Comparison of ENCODE assay signal across 13 cellular contexts in the genomic region with DNA sequence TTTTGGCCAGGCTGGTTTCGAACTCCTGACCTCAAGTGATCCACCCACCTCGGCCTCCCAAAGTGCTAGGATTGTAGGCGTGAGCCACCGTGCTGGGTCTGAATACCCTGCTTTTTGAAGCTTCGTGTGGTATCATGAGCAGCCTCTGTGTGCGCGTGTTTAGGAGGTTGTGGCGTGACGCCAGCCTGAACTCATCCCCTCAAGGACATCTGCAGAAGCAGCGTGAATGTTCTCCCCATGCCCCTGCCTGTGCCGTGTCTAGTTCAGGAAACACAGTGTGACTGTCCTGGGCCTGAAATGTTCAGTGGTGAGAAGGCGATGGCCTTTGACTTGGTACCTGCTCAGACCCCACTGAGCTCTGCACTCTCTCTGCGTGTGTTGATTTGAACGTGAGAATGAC. TPM values are rescaled to one million over a fixed set of nuclear protein-coding genes. Genes with fewer than 3 reads are reported as not detected.
DNase-seq lines count a peak whose midpoint lies in the region; ATAC-seq and TF ChIP-seq lines count a peak whose summit lies in the region.
"Had no signal": no experiment of that assay in that cellular context is flagged by ENCODE, and none has a peak within 500 bp of the region (broad histone marks: within the 10 kb centered on the region; RNA-seq: fewer than 3 reads in every experiment).

No MANE protein-coding gene starts in this region.

- H3K27ac Mint-ChIP-seq in MCF 10A (ENCODE audit: low read depth, unreplicated experiment) = peak overlapping the region; percentile 54
- peak overlapping the region; percentile 59 to 72 for H3K27ac Mint-ChIP-seq in natural killer cell treated with Interleukin-12 subunit alpha and Interleukin-12 subunit beta and Interleukin-15 and Interleukin-18, amount 100 ng/mL, for 72 hours
- peak overlapping the region in 1 of 6 donors; percentile 62 for H3K27ac Mint-ChIP-seq in immature natural killer cell

- H3K36me3 ChIP-seq in mammary epithelial cell (ENCODE audit: insufficient read depth, low read length) (peaks cover 34% of the 10 kb centered on the region), adrenal gland (replicated peaks in 1 of 2) (peaks cover 0 to 100% of the 10 kb centered on the region in 2 donors), testis (ENCODE audit: low read depth, missing control alignments) (no peaks in the 10 kb centered on the region)

- H3K27me3 Mint-ChIP-seq in MCF 10A (ENCODE audit: insufficient read depth, unreplicated experiment) = no peaks in the 10 kb centered on the region
- H3K27me3 Mint-ChIP-seq in natural killer cell treated with Interleukin-12 subunit alpha and Interleukin-12 subunit beta and Interleukin-15 and Interleukin-18, amount 100 ng/mL, for 72 hours = no peaks in the 10 kb centered on the region
- peaks cover 0 to 7% (median 0%) of the 10 kb centered on the region in 3 donors for H3K27me3 Mint-ChIP-seq in immature natural killer cell (ENCODE audit: low read depth in 3 of 3)

- no peaks in the 10 kb centered on the region for H4K20me1 ChIP-seq in mammary epithelial cell (ENCODE audit: insufficient read depth, low read length)

- 84% methylated on average over 11 of the region's 14 CpGs for WGBS in mammary epithelial cell (ENCODE audit: low coverage, missing lambda C conversion rate)
- WGBS in adrenal gland, 4 donors = 49 to 73% (median 54%) methylated on average over 6 to 14 of the region's 14 CpGs
- 53 to 62% methylated on average over 14 of the region's 14 CpGs for WGBS in testis, 2 donors

- H2AFZ ChIP-seq in mammary epithelial cell (ENCODE audit: low read depth, low read length) = no peak overlapping the region

- H3K4me3 ChIP-seq in mammary epithelial cell (replicated peaks in 1 of 3; ENCODE audit: insufficient read depth in 1 of 3, low read depth in 2 of 3, low read length in 3 of 3) = no peak overlapping the region
- H3K4me3 ChIP-seq in adrenal gland = no peak overlapping the region
- no peak overlapping the region for H3K4me3 ChIP-seq in testis
- H3K4me3 ChIP-seq: Peyer's patch had no signal

- H3K27me3 ChIP-seq in mammary epithelial cell (ENCODE audit: insufficient read depth, low read length) = no peaks in the 10 kb centered on the region
- no peaks in the 10 kb centered on the region for H3K27me3 ChIP-seq in adrenal gland
- H3K27me3 ChIP-seq in testis = no peaks in the 10 kb centered on the region
- H3K27me3 ChIP-seq: Peyer's patch had no signal

- H3K4me1 Mint-ChIP-seq in MCF 10A (ENCODE audit: insufficient read depth, unreplicated experiment) = no peaks in the 10 kb centered on the region
- H3K4me1 Mint-ChIP-seq in natural killer cell treated with Interleukin-12 subunit alpha and Interleukin-12 subunit beta and Interleukin-15 and Interleukin-18, amount 100 ng/mL, for 72 hours (ENCODE audit: low read depth in 2 of 2) = peaks cover 24 to 42% of the 10 kb centered on the region in 2 donors
- H3K4me1 Mint-ChIP-seq in immature natural killer cell = peaks cover 18 to 37% of the 10 kb centered on the region in 2 donors
- H3K4me1 Mint-ChIP-seq: CD14-positive monocyte had no signal

- H3K4me2 ChIP-seq in mammary epithelial cell (ENCODE audit: insufficient read depth, low read depth, low read length) = no peak overlapping the region

- intact Hi-C loops in MCF 10A (cut with micrococcal nuclease) = no loop called here
- intact Hi-C loops in mammary epithelial cell (cut with micrococcal nuclease) = no loop called here
- intact Hi-C loops in adrenal gland (cut with DNase I) = no loop called here
- intact Hi-C loops in testis (cut with DNase I; ENCODE audit: low total_unique reads) = no loop called here

- H3K4me3 Mint-ChIP-seq in MCF 10A (ENCODE audit: unreplicated experiment) (no peak overlapping the region), immature natural killer cell (no peak overlapping the region)
- H3K4me3 Mint-ChIP-seq in natural killer cell treated with Interleukin-12 subunit alpha and Interleukin-12 subunit beta and Interleukin-15 and Interleukin-18, amount 100 ng/mL, for 72 hours = no peak overlapping the region
- H3K4me3 Mint-ChIP-seq: CD14-positive monocyte had no signal

- BruUV-seq in MCF 10A (replicated peaks; lab: Mats Ljungman, UMichigan) = no TSS peak
- BruUV-seq in mammary epithelial cell (replicated peaks; lab: Mats Ljungman, UMichigan) = no TSS peak

- no peak for ATAC-seq in natural killer cell treated with Interleukin-12 subunit alpha and Interleukin-12 subunit beta and Interleukin-15 and Interleukin-18, amount 100 ng/mL, for 72 hours

- H3K27ac ChIP-seq in mammary epithelial cell (ENCODE audit: insufficient read depth, low read depth, low read length) (no peak overlapping the region), adrenal gland (peak overlapping the region in 3 of 5 donors; percentile 52 to 75 (median 58)), testis (no peak overlapping the region)
- H3K27ac ChIP-seq: Peyer's patch had no signal

- H3K9ac ChIP-seq in mammary epithelial cell (ENCODE audit: insufficient read depth, low read length) = no peak overlapping the region

- no peaks in the 10 kb centered on the region for H3K9me3 Mint-ChIP-seq in MCF 10A (ENCODE audit: unreplicated experiment)
- no peaks in the 10 kb centered on the region for H3K9me3 Mint-ChIP-seq in natural killer cell treated with Interleukin-12 subunit alpha and Interleukin-12 subunit beta and Interleukin-15 and Interleukin-18, amount 100 ng/mL, for 72 hours
- no peaks in the 10 kb centered on the region for H3K9me3 Mint-ChIP-seq in immature natural killer cell

- TF ChIP-seq CTCF in MCF 10A (IDR thresholded peaks at IDR 0.05; ENCODE audit: unreplicated experiment) (no peak), mammary epithelial cell (conservative IDR thresholded peaks at IDR 0.05 in 1 of 2, IDR thresholded peaks at IDR 0.05 in 1 of 2; ENCODE audit: extremely low read depth in 1 of 2, insufficient read depth in 1 of 2, low read depth in 1 of 2, low read length in 2 of 2) (no peak), adrenal gland (IDR thresholded peaks at IDR 0.05) (no peak), testis (IDR thresholded peaks at IDR 0.05) (no peak)

- no peak for DNase-seq in MCF 10A (ENCODE audit: unreplicated experiment)
- no peak for DNase-seq in mammary epithelial cell
- DNase-seq in adrenal gland = peak; percentile 73 to 94 (median 89)
- no peak for DNase-seq in natural killer cell treated with Interleukin-12 subunit alpha and Interleukin-12 subunit beta and Interleukin-15 and Interleukin-18, amount 100 ng/mL, for 72 hours (ENCODE audit: low spot score)
- DNase-seq in testis = peak; percentile 77
- no peak for DNase-seq in immature natural killer cell
- DNase-seq in activated gamma-delta T cell treated with Interleukin-2 at 50 U/mL for 16 hours = no peak
- DNase-seq: DMS53, KG1, NCI-H1092 treated with DMSO at 0.1 percent for 48 hours, NCI-H187, Peyer's patch had no signal

- no peaks in the 10 kb centered on the region for H3K79me2 ChIP-seq in mammary epithelial cell (ENCODE audit: insufficient read depth, low read length)

- dilution Hi-C loops in mammary epithelial cell (cut with HindIII; ENCODE audit: low sequenced_read_pairs) = no loop called here

- peak in 1 of 2 donors; percentile 20 for TF ChIP-seq POLR2A in adrenal gland (IDR thresholded peaks at IDR 0.05)
- no peak for TF ChIP-seq POLR2A in testis (IDR thresholded peaks at IDR 0.05)

- H3K9me3 ChIP-seq in mammary epithelial cell (replicated peaks; ENCODE audit: insufficient read depth, low read length) (no peaks in the 10 kb centered on the region), adrenal gland (replicated peaks in 1 of 3) (no peaks in the 10 kb centered on the region), testis (no peaks in the 10 kb centered on the region)
- H3K9me3 ChIP-seq: Peyer's patch had no signal

- H3K36me3 Mint-ChIP-seq in MCF 10A (ENCODE audit: insufficient read depth, unreplicated experiment) (peaks cover 92% of the 10 kb centered on the region), immature natural killer cell (peaks cover 39 to 60% (median 44%) of the 10 kb centered on the region in 3 donors)
- peaks cover 42% of the 10 kb centered on the region for H3K36me3 Mint-ChIP-seq in natural killer cell treated with Interleukin-12 subunit alpha and Interleukin-12 subunit beta and Interleukin-15 and Interleukin-18, amount 100 ng/mL, for 72 hours

- CTCF ChIA-PET in MCF 10A (lab: Yijun Ruan, JAX) (interaction anchor here (0.6 kb wide), 2 partner anchors 776 to 1141 kb away, joined by 3 to 4 read pairs; no protein-coding TSS in a partner anchor), mammary epithelial cell (lab: Charles Lee; ENCODE audit: low non-redundant PET) (no interaction called here)

- in situ Hi-C loops in mammary epithelial cell (cut with MboI; ENCODE audit: low sequenced_read_pairs in 2 of 2) = no loop called here

- H3K4me1 ChIP-seq in mammary epithelial cell (ENCODE audit: insufficient read depth, low read length) (no peaks in the 10 kb centered on the region), adrenal gland (replicated peaks in 1 of 2) (no peaks in the 10 kb centered on the region), testis (no peaks in the 10 kb centered on the region)
- H3K4me1 ChIP-seq: Peyer's patch had no signal

- POLR2A ChIA-PET in MCF 10A (lab: Yijun Ruan, JAX) = interaction anchor here (1.0 to 1.2 kb wide), 2 partner anchors 8 to 26 kb away, joined by 3 to 4 read pairs; no protein-coding TSS in a partner anchor

RNA-seq across cellular contexts. Expression of gene RNF213, which starts 35.6 kb away (rescaled TPM):
- 50.5 and 67.5 TPM in 2 replicates for total RNA-seq in MCF 10A (2022)
- 10 to 100 TPM; 69.8 to 94.4 TPM for total RNA-seq in mammary epithelial cell
- 25.2 TPM for polyA plus RNA-seq in mammary epithelial cell
- 139 TPM for polyA minus RNA-seq in mammary epithelial cell
- 100 to 1,000 TPM in 7 of 8 donors, 10 to 100 TPM in 1; 77.5 to 182 (median 135) TPM for total RNA-seq in adrenal gland
- polyA plus RNA-seq in adrenal gland = 100 to 1,000 TPM in 1 of 3 donors, 10 to 100 TPM in 2; 51.1 to 123 (median 78.2) TPM
- 1,000 to 10,000 TPM; 1,259 to 2,425 TPM for total RNA-seq in natural killer cell treated with Interleukin-12 subunit alpha and Interleukin-12 subunit beta and Interleukin-15 and Interleukin-18, amount 100 ng/mL, for 72 hours
- 10 to 100 TPM; 66.9 to 68.9 TPM for total RNA-seq in testis
- polyA plus RNA-seq in testis (ENCODE audit: insufficient read depth, low read depth, low replicate concordance) = 25.3 TPM
- polyA plus RNA-seq in immature natural killer cell = 100 to 1,000 TPM in 1 of 3 donors, 10 to 100 TPM in 2; 12.7 to 117 (median 25.9) TPM

Comparison
In these comparisons a context has a peak if more than half of its experiments do, and no peak if none do; other contexts are left out.
1. DNase-seq: peak in adrenal gland (7 of 7) and testis (single experiment); none in MCF 10A (single experiment), mammary epithelial cell (single experiment), natural killer cell treated with Interleukin-12 subunit alpha and Interleukin-12 subunit beta and Interleukin-15 and Interleukin-18, amount 100 ng/mL, for 72 hours (single experiment), immature natural killer cell (0 of 3) and activated gamma-delta T cell treated with Interleukin-2 at 50 U/mL for 16 hours (single experiment).
2. H3K27ac ChIP-seq: peak in adrenal gland (3 of 5); none in mammary epithelial cell (single experiment) and testis (0 of 2).
3. RNA of gene RNF213, which starts 35.6 kb away (total RNA-seq): 1,259 to 2,425 TPM in natural killer cell treated with Interleukin-12 subunit alpha and Interleukin-12 subunit beta and Interleukin-15 and Interleukin-18, amount 100 ng/mL, for 72 hours; 77.5 to 182 TPM in adrenal gland, 69.8 to 94.4 TPM in mammary epithelial cell, 66.9 to 68.9 TPM in testis and 50.5 to 67.5 TPM in MCF 10A; every median in the first group is over 4 times any median in the second.